ENCODE assay signal across 1 cellular context in the genomic region with DNA sequence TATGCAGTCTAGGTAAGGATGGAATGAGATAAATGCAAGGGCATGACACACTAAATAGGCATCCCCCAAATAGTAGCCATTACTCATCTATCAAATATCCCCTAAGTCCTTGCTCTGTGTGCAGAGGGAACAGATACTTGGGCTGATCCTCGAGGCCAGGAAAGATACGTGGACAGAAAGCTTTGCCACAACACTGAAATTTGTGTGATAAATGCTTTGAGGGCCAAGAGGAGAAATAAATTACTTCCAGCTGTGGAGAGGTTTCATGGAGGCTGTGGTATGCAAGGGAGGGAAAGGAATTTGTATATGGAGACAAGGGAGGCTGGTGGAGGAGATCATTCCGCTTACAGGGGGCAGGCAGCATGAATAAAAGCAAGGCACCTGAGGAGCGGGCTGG.
A peak's percentile ranks its signal among the peaks of the same experiment; 100 is the strongest.
TF ChIP-seq lines count a peak whose summit lies in the region.

No MANE protein-coding gene starts in this region.

TF ChIP-seq in A549, 52 proteins besides CTCF, POLR2A, EP300 and RAD21 (continued from another document):
- TF ChIP-seq, protein P1, sequence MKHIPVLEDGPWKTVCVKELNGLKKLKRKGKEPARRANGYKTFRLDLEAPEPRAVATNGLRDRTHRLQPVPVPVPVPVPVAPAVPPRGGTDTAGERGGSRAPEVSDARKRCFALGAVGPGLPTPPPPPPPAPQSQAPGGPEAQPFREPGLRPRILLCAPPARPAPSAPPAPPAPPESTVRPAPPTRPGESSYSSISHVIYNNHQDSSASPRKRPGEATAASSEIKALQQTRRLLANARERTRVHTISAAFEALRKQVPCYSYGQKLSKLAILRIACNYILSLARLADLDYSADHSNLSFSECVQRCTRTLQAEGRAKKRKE (CRISPR knock-in tag; IDR thresholded peaks at IDR 0.05; ENCODE audit: low read depth) = no peak
- TF ChIP-seq GATA3 (IDR thresholded peaks at IDR 0.05; ENCODE audit: borderline replicate concordance) (peak; percentile 23; the same call in 1 of the 2 replicates), HOXA7 (CRISPR knock-in tag; IDR thresholded peaks at IDR 0.05) (no peak), ESRRA (IDR thresholded peaks at IDR 0.05; ENCODE audit: borderline replicate concordance, low read length) (no peak), HOXB13 (CRISPR knock-in tag; IDR thresholded peaks at IDR 0.05; ENCODE audit: low read depth) (no peak), TP53 (CRISPR knock-in tag; IDR thresholded peaks at IDR 0.05) (no peak), RNF2 (IDR thresholded peaks at IDR 0.05; ENCODE audit: borderline replicate concordance, low read depth) (no peak), JUN (IDR thresholded peaks at IDR 0.05) (peak in 1 of 2 experiments; percentile 35; a peak in 1 of 5 replicates), MAFK (IDR thresholded peaks at IDR 0.05; ENCODE audit: partially characterized antibody) (no peak), HOXB5 (CRISPR knock-in tag; IDR thresholded peaks at IDR 0.05) (no peak), SREBF2 (IDR thresholded peaks at IDR 0.05) (no peak), EHF (CRISPR knock-in tag; IDR thresholded peaks at IDR 0.05) (no peak), CBX8 (IDR thresholded peaks at IDR 0.05) (no peak), NR3C1 (IDR thresholded peaks at IDR 0.05) (no peak), TFCP2L1 (CRISPR knock-in tag; IDR thresholded peaks at IDR 0.05) (no peak), KDM5A (IDR thresholded peaks at IDR 0.05) (no peak), POLR2AphosphoS2 (conservative IDR thresholded peaks at IDR 0.05; ENCODE audit: low read length) (no peak), BHLHE40 (IDR thresholded peaks at IDR 0.05; ENCODE audit: low read depth, low read length) (no peak), RARB (CRISPR knock-in tag; IDR thresholded peaks at IDR 0.05) (no peak), HDAC2 (IDR thresholded peaks at IDR 0.05) (no peak)
- TF ChIP-seq, protein P2, sequence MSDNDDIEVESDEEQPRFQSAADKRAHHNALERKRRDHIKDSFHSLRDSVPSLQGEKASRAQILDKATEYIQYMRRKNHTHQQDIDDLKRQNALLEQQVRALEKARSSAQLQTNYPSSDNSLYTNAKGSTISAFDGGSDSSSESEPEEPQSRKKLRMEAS (IDR thresholded peaks at IDR 0.05) = peak; percentile 65
- TF ChIP-seq, protein P3, sequence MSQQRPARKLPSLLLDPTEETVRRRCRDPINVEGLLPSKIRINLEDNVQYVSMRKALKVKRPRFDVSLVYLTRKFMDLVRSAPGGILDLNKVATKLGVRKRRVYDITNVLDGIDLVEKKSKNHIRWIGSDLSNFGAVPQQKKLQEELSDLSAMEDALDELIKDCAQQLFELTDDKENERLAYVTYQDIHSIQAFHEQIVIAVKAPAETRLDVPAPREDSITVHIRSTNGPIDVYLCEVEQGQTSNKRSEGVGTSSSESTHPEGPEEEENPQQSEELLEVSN (IDR thresholded peaks at IDR 0.05; ENCODE audit: borderline replicate concordance, low read depth) = peak; percentile 37; the same call in 1 of the 2 replicates
- TF ChIP-seq, protein P4, sequence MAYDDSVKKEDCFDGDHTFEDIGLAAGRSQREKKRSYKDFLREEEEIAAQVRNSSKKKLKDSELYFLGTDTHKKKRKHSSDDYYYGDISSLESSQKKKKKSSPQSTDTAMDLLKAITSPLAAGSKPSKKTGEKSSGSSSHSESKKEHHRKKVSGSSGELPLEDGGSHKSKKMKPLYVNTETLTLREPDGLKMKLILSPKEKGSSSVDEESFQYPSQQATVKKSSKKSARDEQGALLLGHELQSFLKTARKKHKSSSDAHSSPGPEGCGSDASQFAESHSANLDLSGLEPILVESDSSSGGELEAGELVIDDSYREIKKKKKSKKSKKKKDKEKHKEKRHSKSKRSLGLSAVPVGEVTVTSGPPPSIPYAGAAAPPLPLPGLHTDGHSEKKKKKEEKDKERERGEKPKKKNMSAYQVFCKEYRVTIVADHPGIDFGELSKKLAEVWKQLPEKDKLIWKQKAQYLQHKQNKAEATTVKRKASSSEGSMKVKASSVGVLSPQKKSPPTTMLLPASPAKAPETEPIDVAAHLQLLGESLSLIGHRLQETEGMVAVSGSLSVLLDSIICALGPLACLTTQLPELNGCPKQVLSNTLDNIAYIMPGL (CRISPR knock-in tag; IDR thresholded peaks at IDR 0.05; ENCODE audit: borderline replicate concordance) = no peak
- TF ChIP-seq, protein P5, sequence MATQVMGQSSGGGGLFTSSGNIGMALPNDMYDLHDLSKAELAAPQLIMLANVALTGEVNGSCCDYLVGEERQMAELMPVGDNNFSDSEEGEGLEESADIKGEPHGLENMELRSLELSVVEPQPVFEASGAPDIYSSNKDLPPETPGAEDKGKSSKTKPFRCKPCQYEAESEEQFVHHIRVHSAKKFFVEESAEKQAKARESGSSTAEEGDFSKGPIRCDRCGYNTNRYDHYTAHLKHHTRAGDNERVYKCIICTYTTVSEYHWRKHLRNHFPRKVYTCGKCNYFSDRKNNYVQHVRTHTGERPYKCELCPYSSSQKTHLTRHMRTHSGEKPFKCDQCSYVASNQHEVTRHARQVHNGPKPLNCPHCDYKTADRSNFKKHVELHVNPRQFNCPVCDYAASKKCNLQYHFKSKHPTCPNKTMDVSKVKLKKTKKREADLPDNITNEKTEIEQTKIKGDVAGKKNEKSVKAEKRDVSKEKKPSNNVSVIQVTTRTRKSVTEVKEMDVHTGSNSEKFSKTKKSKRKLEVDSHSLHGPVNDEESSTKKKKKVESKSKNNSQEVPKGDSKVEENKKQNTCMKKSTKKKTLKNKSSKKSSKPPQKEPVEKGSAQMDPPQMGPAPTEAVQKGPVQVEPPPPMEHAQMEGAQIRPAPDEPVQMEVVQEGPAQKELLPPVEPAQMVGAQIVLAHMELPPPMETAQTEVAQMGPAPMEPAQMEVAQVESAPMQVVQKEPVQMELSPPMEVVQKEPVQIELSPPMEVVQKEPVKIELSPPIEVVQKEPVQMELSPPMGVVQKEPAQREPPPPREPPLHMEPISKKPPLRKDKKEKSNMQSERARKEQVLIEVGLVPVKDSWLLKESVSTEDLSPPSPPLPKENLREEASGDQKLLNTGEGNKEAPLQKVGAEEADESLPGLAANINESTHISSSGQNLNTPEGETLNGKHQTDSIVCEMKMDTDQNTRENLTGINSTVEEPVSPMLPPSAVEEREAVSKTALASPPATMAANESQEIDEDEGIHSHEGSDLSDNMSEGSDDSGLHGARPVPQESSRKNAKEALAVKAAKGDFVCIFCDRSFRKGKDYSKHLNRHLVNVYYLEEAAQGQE (IDR thresholded peaks at IDR 0.05) = no peak
- TF ChIP-seq, protein P6, sequence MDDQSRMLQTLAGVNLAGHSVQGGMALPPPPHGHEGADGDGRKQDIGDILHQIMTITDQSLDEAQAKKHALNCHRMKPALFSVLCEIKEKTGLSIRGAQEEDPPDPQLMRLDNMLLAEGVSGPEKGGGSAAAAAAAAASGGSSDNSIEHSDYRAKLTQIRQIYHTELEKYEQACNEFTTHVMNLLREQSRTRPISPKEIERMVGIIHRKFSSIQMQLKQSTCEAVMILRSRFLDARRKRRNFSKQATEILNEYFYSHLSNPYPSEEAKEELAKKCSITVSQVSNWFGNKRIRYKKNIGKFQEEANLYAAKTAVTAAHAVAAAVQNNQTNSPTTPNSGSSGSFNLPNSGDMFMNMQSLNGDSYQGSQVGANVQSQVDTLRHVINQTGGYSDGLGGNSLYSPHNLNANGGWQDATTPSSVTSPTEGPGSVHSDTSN (IDR thresholded peaks at IDR 0.05) = no peak
- TF ChIP-seq, protein P7, sequence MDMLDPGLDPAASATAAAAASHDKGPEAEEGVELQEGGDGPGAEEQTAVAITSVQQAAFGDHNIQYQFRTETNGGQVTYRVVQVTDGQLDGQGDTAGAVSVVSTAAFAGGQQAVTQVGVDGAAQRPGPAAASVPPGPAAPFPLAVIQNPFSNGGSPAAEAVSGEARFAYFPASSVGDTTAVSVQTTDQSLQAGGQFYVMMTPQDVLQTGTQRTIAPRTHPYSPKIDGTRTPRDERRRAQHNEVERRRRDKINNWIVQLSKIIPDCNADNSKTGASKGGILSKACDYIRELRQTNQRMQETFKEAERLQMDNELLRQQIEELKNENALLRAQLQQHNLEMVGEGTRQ (IDR thresholded peaks at IDR 0.05) = no peak
- TF ChIP-seq, protein P8, sequence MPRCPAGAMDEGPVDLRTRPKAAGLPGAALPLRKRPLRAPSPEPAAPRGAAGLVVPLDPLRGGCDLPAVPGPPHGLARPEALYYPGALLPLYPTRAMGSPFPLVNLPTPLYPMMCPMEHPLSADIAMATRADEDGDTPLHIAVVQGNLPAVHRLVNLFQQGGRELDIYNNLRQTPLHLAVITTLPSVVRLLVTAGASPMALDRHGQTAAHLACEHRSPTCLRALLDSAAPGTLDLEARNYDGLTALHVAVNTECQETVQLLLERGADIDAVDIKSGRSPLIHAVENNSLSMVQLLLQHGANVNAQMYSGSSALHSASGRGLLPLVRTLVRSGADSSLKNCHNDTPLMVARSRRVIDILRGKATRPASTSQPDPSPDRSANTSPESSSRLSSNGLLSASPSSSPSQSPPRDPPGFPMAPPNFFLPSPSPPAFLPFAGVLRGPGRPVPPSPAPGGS (IDR thresholded peaks at IDR 0.05) = no peak
